ENCODE assay signal across 9 cellular contexts in the genomic region with DNA sequence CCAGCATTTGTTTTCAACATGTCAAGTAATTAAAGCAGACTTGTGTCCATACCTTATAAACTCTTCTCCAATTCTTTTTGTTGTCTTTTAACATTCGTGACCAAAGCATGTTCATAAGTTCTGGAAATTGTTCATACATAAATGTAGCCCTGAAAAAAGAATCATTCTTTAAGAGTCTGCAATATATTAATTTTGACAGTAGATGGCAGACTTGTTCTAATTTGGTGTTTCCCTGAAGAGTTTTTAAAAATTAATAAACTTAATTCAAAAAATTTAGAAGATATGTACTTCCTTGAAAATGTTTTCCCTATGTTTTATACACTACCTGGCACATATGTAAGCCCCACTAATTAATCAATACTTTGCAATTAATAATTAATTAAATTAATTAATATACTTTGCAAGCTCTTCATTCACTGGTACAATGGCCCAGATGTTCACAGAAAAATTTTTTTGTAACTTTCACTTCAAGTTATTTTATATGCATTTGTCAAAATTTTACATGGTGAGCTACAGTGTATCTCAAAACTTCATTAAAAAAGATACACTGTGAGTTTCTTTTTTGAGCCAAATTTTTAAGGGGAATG. TPM values are rescaled to one million over a fixed set of nuclear protein-coding genes. Genes with fewer than 3 reads are reported as not detected.
DNase-seq lines count a peak whose midpoint lies in the region; ATAC-seq, FAIRE-seq and TF ChIP-seq lines count a peak whose summit lies in the region.
"Had no signal": no experiment of that assay in that cellular context is flagged by ENCODE, and none has a peak within 500 bp of the region (broad histone marks: within the 10 kb centered on the region; RNA-seq: fewer than 3 reads in every experiment).

No MANE protein-coding gene starts in this region.

- no peak for ATAC-seq in GM19351 (IDR thresholded peaks at IDR 0.05; ENCODE audit: unreplicated experiment)
- ATAC-seq in HG03457 (IDR thresholded peaks at IDR 0.05; ENCODE audit: unreplicated experiment): no peak

- no peak overlapping the region for H3K27ac ChIP-seq in 22Rv1

- peak; percentile 74 for TF ChIP-seq CTCF in 22Rv1 (IDR thresholded peaks at IDR 0.05)

- FAIRE-seq in islet of Langerhans (lab: Jason Lieb, UNC): peak; percentile 99

- DNase-seq in EH (ENCODE audit: low read depth) (peak; percentile 27), SK-N-DZ (ENCODE audit: low spot score) (peak; percentile 10), HuH-7.5 (ENCODE audit: low spot score) (no peak), NCI-H82 (lab: John Stamatoyannopoulos, UW) (no peak)
- DNase-seq: T-helper 9 cell had no signal

RNA-seq across cellular contexts. Expression of a gene that starts 42.2 kb away (rescaled TPM):
- polyA plus RNA-seq in SK-N-DZ (2014; cell fraction: cytosol; rRNA removed): 89.6 and 96.3 TPM in 2 replicates
- 159 and 276 TPM in 2 replicates for polyA plus RNA-seq in SK-N-DZ (2014; cell fraction: nucleus; rRNA removed)

Comparison
In these comparisons a context has a peak if more than half of its experiments do, and no peak if none do; other contexts are left out.
1. DNase-seq: peak in EH (single experiment) and SK-N-DZ (single experiment); none in HuH-7.5 (single experiment) and NCI-H82 (single experiment).